Comparison of ENCODE assay signal across 10 cellular contexts in genomic region chr1:32798679-32799416, GRCh38. TPM values are rescaled to one million over a fixed set of nuclear protein-coding genes. Genes with fewer than 3 reads are reported as not detected.
DNase-seq lines count a peak whose midpoint lies in the region; ATAC-seq and TF ChIP-seq lines count a peak whose summit lies in the region.
"Had no signal": no experiment of that assay in that cellular context is flagged by ENCODE, and none has a peak within 500 bp of the region (broad histone marks: within the 10 kb centered on the region; RNA-seq: fewer than 3 reads in every experiment).

No MANE protein-coding gene starts in this region.

- no peaks in the 10 kb centered on the region for H3K27me3 Mint-ChIP-seq in activated CD8-positive, alpha-beta T cell treated with anti-CD3 and anti-CD28 coated beads for 36 hours

- CTCF ChIA-PET in activated CD8-positive, alpha-beta T cell treated with anti-CD3 and anti-CD28 coated beads for 36 hours (lab: Charles Lee) = interaction anchor here (1.2 to 2.0 kb wide), 5 partner anchors 13 to 94 kb away, joined by 3 to 5 read pairs (median 4); no protein-coding TSS in a partner anchor

- H3K4me1 Mint-ChIP-seq in activated CD8-positive, alpha-beta T cell treated with anti-CD3 and anti-CD28 coated beads for 36 hours (ENCODE audit: low read depth) = peaks cover 57% of the 10 kb centered on the region

- peak; percentile 40 for DNase-seq in Caki2 (ENCODE audit: low read depth)
- peak; percentile 37 for DNase-seq in activated CD8-positive, alpha-beta T cell treated with anti-CD3 and anti-CD28 coated beads for 36 hours
- peak; percentile 61 for DNase-seq in glomerular visceral epithelial cell (ENCODE audit: extremely low spot score)
- DNase-seq in DMS153 treated with DMSO at 0.1 percent for 48 hours (lab: John Stamatoyannopoulos, UW; ENCODE audit: unreplicated experiment) = no peak
- DNase-seq: DMS 273 treated with DMSO at 0.1 percent for 48 hours, NCI-H2081 had no signal

- in situ Hi-C loops in Caki2 (cut with HindIII; ENCODE audit: low pct_unique_long_range_greater_than_20kb, low sequenced_read_pairs) = no loop called here

- peak overlapping the region; percentile 17 for H3K4me3 Mint-ChIP-seq in activated CD8-positive, alpha-beta T cell treated with anti-CD3 and anti-CD28 coated beads for 36 hours

- POLR2A ChIA-PET in activated CD8-positive, alpha-beta T cell treated with anti-CD3 and anti-CD28 coated beads for 36 hours (lab: Charles Lee) = interaction anchor here (1.0 to 3.6 kb wide), 6 partner anchors 12 to 148 kb away, joined by 3 to 39 read pairs (median 4); partner anchors contain the start of genes RBBP4, S100PBP and YARS1

- ATAC-seq in GM19025 (IDR thresholded peaks at IDR 0.05; ENCODE audit: low read depth, unreplicated experiment) (peak; percentile 60), HG03280 (IDR thresholded peaks at IDR 0.05; ENCODE audit: unreplicated experiment) (no peak), GM19455 (IDR thresholded peaks at IDR 0.05; ENCODE audit: unreplicated experiment) (no peak), HG02798 (IDR thresholded peaks at IDR 0.05; ENCODE audit: poor library complexity, unreplicated experiment) (no peak)
- ATAC-seq in activated CD8-positive, alpha-beta T cell treated with anti-CD3 and anti-CD28 coated beads for 36 hours = peak; percentile 87

- peaks cover 63% of the 10 kb centered on the region for H3K36me3 Mint-ChIP-seq in activated CD8-positive, alpha-beta T cell treated with anti-CD3 and anti-CD28 coated beads for 36 hours (ENCODE audit: low read depth)

- no peak for TF ChIP-seq CTCF in activated CD8-positive, alpha-beta T cell treated with anti-CD3 and anti-CD28 coated beads for 36 hours (IDR thresholded peaks at IDR 0.05)

- H3K9me3 Mint-ChIP-seq in activated CD8-positive, alpha-beta T cell treated with anti-CD3 and anti-CD28 coated beads for 36 hours = no peaks in the 10 kb centered on the region

- intact Hi-C loops in activated CD8-positive, alpha-beta T cell treated with anti-CD3 and anti-CD28 coated beads for 36 hours (cut with micrococcal nuclease) = no loop called here

- peak overlapping the region; percentile 95 for H3K27ac Mint-ChIP-seq in activated CD8-positive, alpha-beta T cell treated with anti-CD3 and anti-CD28 coated beads for 36 hours

RNA-seq across cellular contexts. Expression of gene YARS1, which starts 18.3 kb away (rescaled TPM):
- 78.5 and 86.1 TPM in 2 replicates for total RNA-seq in Caki2 (2014; rRNA removed; shearing (Covaris generic); ENCODE audit: low replicate concordance)
- total RNA-seq in activated CD8-positive, alpha-beta T cell treated with anti-CD3 and anti-CD28 coated beads for 36 hours = 100 to 1,000 TPM; 231 to 238 TPM

RNA-seq across cellular contexts. Expression of gene S100PBP, which starts 18.6 kb away (rescaled TPM):
- total RNA-seq in Caki2 (2014; rRNA removed; shearing (Covaris generic); ENCODE audit: low replicate concordance) = 21.3 and 25.5 TPM in 2 replicates
- 10 to 100 TPM; 25.7 to 27.3 TPM for total RNA-seq in activated CD8-positive, alpha-beta T cell treated with anti-CD3 and anti-CD28 coated beads for 36 hours

Comparison
In these comparisons a context has a peak if more than half of its experiments do, and no peak if none do; other contexts are left out.
1. ATAC-seq: peak in GM19025 (single experiment) and activated CD8-positive, alpha-beta T cell treated with anti-CD3 and anti-CD28 coated beads for 36 hours (single experiment); none in HG03280 (single experiment), GM19455 (single experiment) and HG02798 (single experiment).